ENCODE assay signal across 20 cellular contexts in the genomic region with DNA sequence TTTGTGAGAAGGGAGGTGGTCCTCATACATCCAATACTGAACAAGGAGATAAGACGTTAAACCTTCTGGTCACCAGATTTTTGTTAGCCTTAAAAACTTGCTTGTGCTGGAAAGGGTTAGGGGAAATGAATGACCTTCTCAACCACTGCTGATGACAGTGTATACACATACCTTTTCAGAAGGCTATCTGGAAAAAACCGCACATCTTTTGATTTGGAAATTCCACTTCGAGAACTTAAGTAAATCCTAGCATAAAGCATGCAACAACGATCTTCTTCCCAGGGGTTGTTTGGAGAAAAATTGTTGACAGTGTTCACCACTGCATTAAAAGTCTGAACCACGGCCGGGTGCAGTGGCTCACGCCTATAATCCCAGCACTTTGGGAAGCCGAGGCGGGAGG.
"Had no signal": no experiment of that assay in that cellular context is flagged by ENCODE, and none has a peak within 500 bp of the region (broad histone marks: within the 10 kb centered on the region; RNA-seq: fewer than 3 reads in every experiment).

No MANE protein-coding gene starts in this region.

- H3K27ac Mint-ChIP-seq: activated CD4-positive, alpha-beta T cell treated with anti-CD3 and anti-CD28 coated beads for 36 hours; activated naive CD4-positive, alpha-beta T cell treated with anti-CD3 and anti-CD28 coated beads, Interleukin-2, amount 50 U/mL, for 24 hours; stimulated activated naive B cell treated with anti-CD40 and anti-IgM and Interleukin-4, amounts not matched to agents 10 μg/mL and 1 μg/mL and 100 μg/mL, for 72 hours; T-helper 2 cell treated with Interferon-gamma antibody and Interleukin-4, amounts not matched to agents 5 μg/mL and 100 μg/mL, for 36 hours had no signal

- H3K4me3 Mint-ChIP-seq: activated CD4-positive, alpha-beta T cell treated with anti-CD3 and anti-CD28 coated beads for 36 hours; activated CD8-positive, alpha-beta memory T cell treated with anti-CD3 and anti-CD28 coated beads, Interleukin-2, amount 10 ng/mL, durations not matched to agents 7 days and 5 days; activated naive CD4-positive, alpha-beta T cell treated with anti-CD3 and anti-CD28 coated beads, Interleukin-2, amount 50 U/mL, for 24 hours; natural killer cell treated with Interleukin-12 subunit alpha and Interleukin-12 subunit beta and Interleukin-15 and Interleukin-18, amount 100 ng/mL, for 72 hours; stimulated activated naive B cell treated with anti-CD40 and anti-IgM and Interleukin-4, amounts not matched to agents 10 μg/mL and 1 μg/mL and 100 μg/mL, for 72 hours; T-helper 2 cell treated with Interferon-gamma antibody and Interleukin-4, amounts not matched to agents 5 μg/mL and 100 μg/mL, for 36 hours had no signal

- H3K9me3 ChIP-seq: esophagus muscularis mucosa, lower lobe of right lung, spleen, thyroid gland had no signal

- DNase-seq: activated CD4-positive, alpha-beta T cell treated with anti-CD3 and anti-CD28 coated beads for 36 hours; activated CD4-positive, alpha-beta T cell treated with anti-CD3 and anti-CD28 coated beads, Interleukin-2, amount 50 U/mL, for 48 hours; activated CD8-positive, alpha-beta memory T cell treated with anti-CD3 and anti-CD28 coated beads, Interleukin-2, amount 10 ng/mL, durations not matched to agents 7 days and 5 days; activated effector memory CD4-positive, alpha-beta T cell treated with anti-CD3 and anti-CD28 coated beads, Interleukin-2, amount 50 U/mL, for 16 hours; brain microvascular endothelial cell; effector CD4-positive, alpha-beta T cell; hippocampal formation; islet precursor cell; lower lobe of right lung; nucleus accumbens; retina; spleen; stimulated activated naive B cell treated with anti-CD40 and anti-IgM and Interleukin-4, amounts not matched to agents 10 μg/mL and 1 μg/mL and 100 μg/mL, for 72 hours; thyroid gland had no signal

- ATAC-seq: activated CD4-positive, alpha-beta T cell treated with anti-CD3 and anti-CD28 coated beads for 36 hours; activated CD8-positive, alpha-beta memory T cell treated with anti-CD3 and anti-CD28 coated beads, Interleukin-2, amount 10 ng/mL, durations not matched to agents 7 days and 5 days; lower lobe of right lung; natural killer cell treated with Interleukin-12 subunit alpha and Interleukin-12 subunit beta and Interleukin-15 and Interleukin-18, amount 100 ng/mL, for 72 hours; stimulated activated naive B cell treated with anti-CD40 and anti-IgM and Interleukin-4, amounts not matched to agents 10 μg/mL and 1 μg/mL and 100 μg/mL, for 72 hours had no signal

- H3K27ac ChIP-seq: brain microvascular endothelial cell, coronary artery, esophagus muscularis mucosa, lower lobe of right lung, spleen, thyroid gland had no signal

- H3K27me3 Mint-ChIP-seq: activated CD4-positive, alpha-beta T cell treated with anti-CD3 and anti-CD28 coated beads for 36 hours; activated CD8-positive, alpha-beta memory T cell treated with anti-CD3 and anti-CD28 coated beads, Interleukin-2, amount 10 ng/mL, durations not matched to agents 7 days and 5 days; activated naive CD4-positive, alpha-beta T cell treated with anti-CD3 and anti-CD28 coated beads, Interleukin-2, amount 50 U/mL, for 24 hours; central memory CD8-positive, alpha-beta T cell; natural killer cell treated with Interleukin-12 subunit alpha and Interleukin-12 subunit beta and Interleukin-15 and Interleukin-18, amount 100 ng/mL, for 72 hours; stimulated activated naive B cell treated with anti-CD40 and anti-IgM and Interleukin-4, amounts not matched to agents 10 μg/mL and 1 μg/mL and 100 μg/mL, for 72 hours had no signal

- H3K4me3 ChIP-seq: coronary artery, esophagus muscularis mucosa, lower lobe of right lung, spleen, thyroid gland had no signal

- H3K27me3 ChIP-seq: brain microvascular endothelial cell, esophagus muscularis mucosa, spleen, thyroid gland had no signal

- H3K9me3 Mint-ChIP-seq: activated naive CD4-positive, alpha-beta T cell treated with anti-CD3 and anti-CD28 coated beads, Interleukin-2, amount 50 U/mL, for 24 hours; central memory CD8-positive, alpha-beta T cell; natural killer cell treated with Interleukin-12 subunit alpha and Interleukin-12 subunit beta and Interleukin-15 and Interleukin-18, amount 100 ng/mL, for 72 hours; T-helper 2 cell treated with Interferon-gamma antibody and Interleukin-4, amounts not matched to agents 5 μg/mL and 100 μg/mL, for 36 hours had no signal
